9 cellular contexts compared by ENCODE assay signal in the genomic region with DNA sequence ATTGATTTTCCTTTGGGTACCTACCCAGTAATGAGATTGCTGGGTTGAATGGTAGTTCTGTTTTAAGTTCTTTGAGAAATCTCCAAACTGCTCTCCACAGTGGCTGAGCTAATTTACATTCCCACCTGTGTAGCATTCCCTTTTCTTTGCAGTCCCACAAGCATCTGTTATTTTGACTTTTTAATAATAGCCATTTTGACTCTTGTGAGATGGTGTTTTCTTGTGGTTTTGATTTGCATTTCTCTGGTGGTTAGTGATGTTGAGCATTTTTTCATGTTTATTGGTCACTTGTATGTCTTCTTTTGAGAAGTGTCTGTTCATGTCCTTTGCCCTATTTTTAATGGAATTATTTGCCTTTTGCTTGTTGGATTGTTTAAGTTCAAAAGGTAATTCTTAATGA. TPM values are rescaled to one million over a fixed set of nuclear protein-coding genes. Genes with fewer than 3 reads are reported as not detected.
A peak's percentile ranks its signal among the peaks of the same experiment; 100 is the strongest.
DNase-seq lines count a peak whose midpoint lies in the region; ATAC-seq, FAIRE-seq and TF ChIP-seq lines count a peak whose summit lies in the region.
"Not testable (repeated sequence)": the region's sequence is repeated elsewhere in the genome, so short reads cannot be mapped to it uniquely, and the experiment has no call there.
"Had no signal": no experiment of that assay in that cellular context is flagged by ENCODE, and none has a peak within 500 bp of the region (broad histone marks: within the 10 kb centered on the region; RNA-seq: fewer than 3 reads in every experiment).

No MANE protein-coding gene starts in this region.

- not testable (repeated sequence) for TF ChIP-seq POLR2A in GM12878 (IDR thresholded peaks at IDR 0.05; ENCODE audit: low read depth, low read length)

- not testable (repeated sequence) for H3K36me3 ChIP-seq in GM12878 (ENCODE audit: control insufficient read depth in 2 of 2, insufficient read depth in 2 of 2, low read length in 1 of 2)

- intact Hi-C loops in GM12878 (cut with micrococcal nuclease; ENCODE audit: unreplicated experiment) = not testable (repeated sequence)

- TF ChIP-seq EP300 in GM12878 (IDR thresholded peaks at IDR 0.05; ENCODE audit: borderline replicate concordance in 1 of 2, control insufficient read depth in 1 of 2, low read depth in 2 of 2, low read length in 2 of 2) = not testable (repeated sequence)

- not testable (repeated sequence) for H3K27ac ChIP-seq in GM12878 (ENCODE audit: control insufficient read depth, insufficient read depth)

- not testable (repeated sequence) for H3K4me2 ChIP-seq in GM12878 (ENCODE audit: control insufficient read depth, insufficient read depth)

- TF ChIP-seq CTCF in GM12878 (IDR thresholded peaks at IDR 0.05 in 2 of 3, conservative IDR thresholded peaks at IDR 0.05 in 1 of 3; ENCODE audit: control insufficient read depth in 2 of 3, extremely low read depth in 1 of 3, insufficient read depth in 1 of 3, low read depth in 3 of 3, low read length in 3 of 3) = not testable (repeated sequence)

- peak; percentile 4 for DNase-seq in M059J (ENCODE audit: low read depth)
- not testable (repeated sequence) for DNase-seq in GM12878 (ENCODE audit: low read depth, low spot score)

- not testable (repeated sequence) for H3K4me1 ChIP-seq in GM12878 (ENCODE audit: control insufficient read depth, insufficient read depth, low read length)

- not testable (repeated sequence) for TF ChIP-seq RAD21 in GM12878 (IDR thresholded peaks at IDR 0.05; ENCODE audit: insufficient read depth, low read depth, low read length)

- H3K27me3 ChIP-seq in GM12878 (replicated peaks in 1 of 2; ENCODE audit: control insufficient read depth in 2 of 2, insufficient read depth in 2 of 2, low read length in 1 of 2) = not testable (repeated sequence)

- CTCF ChIA-PET in GM12878 (lab: Yijun Ruan, JAX) = interaction anchor here (0.6 to 1.6 kb wide), 3 partner anchors 94 to 1265 kb away, joined by 3 to 4 read pairs (median 3); no protein-coding TSS in a partner anchor

- H3K79me2 ChIP-seq in GM12878 (ENCODE audit: control insufficient read depth, insufficient read depth, low read length) = not testable (repeated sequence)

- H3K9ac ChIP-seq in GM12878 (ENCODE audit: control insufficient read depth, insufficient read depth, low read length) = not testable (repeated sequence)

- ATAC-seq in GM18502 (IDR thresholded peaks at IDR 0.05; ENCODE audit: poor library complexity, unreplicated experiment) (peak; percentile 62), GM18870 (IDR thresholded peaks at IDR 0.05; ENCODE audit: unreplicated experiment) (peak; percentile 65), GM19463 (IDR thresholded peaks at IDR 0.05; ENCODE audit: unreplicated experiment) (peak; percentile 63), HG02623 (IDR thresholded peaks at IDR 0.05; ENCODE audit: unreplicated experiment) (peak; percentile 37), HG02885 (IDR thresholded peaks at IDR 0.05; ENCODE audit: poor library complexity, unreplicated experiment) (peak; percentile 52)
- not testable (repeated sequence) for ATAC-seq in GM12878

- H4K20me1 ChIP-seq in GM12878 (ENCODE audit: control insufficient read depth, insufficient read depth) = not testable (repeated sequence)

- H3K4me3 ChIP-seq in GM12878 = not testable (repeated sequence)

- in situ Hi-C loops in GM12878 (cut with MboI) = not testable (repeated sequence)

- FAIRE-seq in GM12878 (lab: Jason Lieb, UNC) = not testable (repeated sequence)

- H2AFZ ChIP-seq in GM12878 (ENCODE audit: control insufficient read depth, low read depth, low read length) = not testable (repeated sequence)

- BruUV-seq in GM12878 (replicated peaks; lab: Mats Ljungman, UMichigan) = not testable (repeated sequence)

- not testable (repeated sequence) for H3K9me3 ChIP-seq in GM12878 (replicated peaks; ENCODE audit: control insufficient read depth, insufficient read depth, low read length)

- POLR2A ChIA-PET in GM12878 (lab: Charles Lee) = not testable (repeated sequence)

- SMC1A ChIA-PET in GM12878 (lab: Charles Lee; ENCODE audit: uncharacterized antibody, unreplicated experiment) = not testable (repeated sequence)

- RAD21 ChIA-PET in GM12878 (lab: Charles Lee; ENCODE audit: unreplicated experiment) = not testable (repeated sequence)

TF ChIP-seq in GM12878, 131 proteins besides CTCF, POLR2A, EP300 and RAD21:
- peak; percentile 58 for TF ChIP-seq RUNX3 (IDR thresholded peaks at IDR 0.05; ENCODE audit: low read length)

RNA-seq across cellular contexts. Expression of gene TMEFF1, which starts 34.4 kb away (rescaled TPM):
- 0.05 and 4.0 TPM in 2 replicates for total RNA-seq in M059J (2014; rRNA removed; shearing (Covaris generic))
- 0.20 TPM in 1 of 2 replicates, not detected in the other for total RNA-seq in GM12878 (2013; cell fraction: nucleolus; rRNA removed)
- 0.11 TPM in 1 of 2 replicates, not detected in the other for total RNA-seq in GM12878 (2014; rRNA removed)
- 0.09 TPM in 2 replicates for total RNA-seq in GM12878 (2014; rRNA removed; fragmentation: Illumina TruSeq; extraction: Trizol)
- 0.38 and 0.58 TPM in 2 replicates for total RNA-seq in GM12878 (2021)
- polyA plus RNA-seq in GM12878 (2011; ENCODE audit: low read depth) = not detected
- 0.04 and 0.06 TPM in 2 replicates for polyA plus RNA-seq in GM12878 (2011; rRNA removed)
- 0.03 TPM in 1 of 2 replicates, not detected in the other for polyA plus RNA-seq in GM12878 (2011; cell fraction: cytosol; rRNA removed)
- not detected in 2 replicates for polyA plus RNA-seq in GM12878 (2011; cell fraction: nucleus; rRNA removed)
- 0.11 TPM in 1 of 2 replicates, not detected in the other for polyA plus RNA-seq in GM12878 (2012)
- polyA plus RNA-seq in GM12878 (2014; fragmentation: Illumina TruSeq; extraction: Trizol) = 0.03 TPM in 1 of 2 replicates, not detected in the other
- not detected for polyA plus RNA-seq in GM12878 (2014; fragmentation: Nextera tagmentation; extraction: Ambion mirVana)
- 0.13 and 0.55 TPM in 2 replicates for polyA plus RNA-seq in GM12878 (2014; rRNA removed)
- under 1 TPM in 1 of 2 experiments, not detected in 1; 0.23 TPM for polyA plus RNA-seq in GM12878 (2016; fragmentation: Nextera tagmentation; extraction: Ambion mirVana)
- polyA minus RNA-seq in GM12878 (2011; rRNA and poly(A)+ RNA removed) = not detected in 2 replicates
- not detected in 2 replicates for polyA minus RNA-seq in GM12878 (2011; cell fraction: cytosol; rRNA and poly(A)+ RNA removed)
- polyA minus RNA-seq in GM12878 (2011; cell fraction: nucleus; rRNA and poly(A)+ RNA removed) = not detected in 2 replicates
- total RNA-seq: T-helper 1 cell treated with Interleukin-12 subunit alpha and Interleukin-12 subunit beta and Interleukin-4 antibody, amounts not matched to agents 30 ng/mL and 1 ng/mL, for 36 hours had no signal
- polyA plus RNA-seq: CD4-positive, CD25-positive, alpha-beta regulatory T cell had no signal
